ENCODE assay signal across 19 cellular contexts in genomic region chr5:157545911-157546310, GRCh38. TPM values are rescaled to one million over a fixed set of nuclear protein-coding genes. Genes with fewer than 3 reads are reported as not detected.
A peak's percentile ranks its signal among the peaks of the same experiment; 100 is the strongest.
DNase-seq lines count a peak whose midpoint lies in the region; ATAC-seq and TF ChIP-seq lines count a peak whose summit lies in the region.
"Had no signal": no experiment of that assay in that cellular context is flagged by ENCODE, and none has a peak within 500 bp of the region (broad histone marks: within the 10 kb centered on the region; RNA-seq: fewer than 3 reads in every experiment).

No MANE protein-coding gene starts in this region.

- H3K36me3 Mint-ChIP-seq in activated T-cell treated with anti-CD3 and anti-CD28 coated beads, Interleukin-2, amount 50 U/mL, for 24 hours (ENCODE audit: low read depth), result peaks cover 21% of the 10 kb centered on the region
- H3K36me3 Mint-ChIP-seq in endodermal cell (ENCODE audit: low read depth), result peaks cover 24% of the 10 kb centered on the region
- peaks cover 16% of the 10 kb centered on the region for H3K36me3 Mint-ChIP-seq in stimulated activated memory B cell treated with anti-CD40 and anti-IgM and Interleukin-4, amounts not matched to agents 10 μg/mL and 1 μg/mL and 100 μg/mL, for 72 hours

- H3K27ac Mint-ChIP-seq in activated T-cell treated with anti-CD3 and anti-CD28 coated beads, Interleukin-2, amount 50 U/mL, for 24 hours, result peak overlapping the region; percentile 90
- H3K27ac Mint-ChIP-seq in endodermal cell, result peak overlapping the region; percentile 96
- peak overlapping the region; percentile 75 for H3K27ac Mint-ChIP-seq in stimulated activated memory B cell treated with anti-CD40 and anti-IgM and Interleukin-4, amounts not matched to agents 10 μg/mL and 1 μg/mL and 100 μg/mL, for 72 hours

- H3K9me3 ChIP-seq in OCI-LY7 (ENCODE audit: low read length), result no peaks in the 10 kb centered on the region
- H3K9me3 ChIP-seq in endodermal cell (ENCODE audit: control insufficient read depth, low read length), result no peaks in the 10 kb centered on the region
- H3K9me3 ChIP-seq: ascending aorta, colonic mucosa, upper lobe of right lung had no signal

- no peak overlapping the region for H2AFZ ChIP-seq in OCI-LY7 (ENCODE audit: low read length)

- CTCF ChIA-PET in OCI-LY7 (lab: Charles Lee; ENCODE audit: unreplicated experiment), result interaction anchor here (1.6 kb wide), 1 partner anchor 12 kb away, joined by 5 read pairs; no protein-coding TSS in a partner anchor

- H3K4me3 ChIP-seq in OCI-LY7 (ENCODE audit: low read depth, low read length, poor library complexity, severe bottlenecking) (no peak overlapping the region), endodermal cell (ENCODE audit: low read length) (peak overlapping the region; percentile 59)
- H3K4me3 ChIP-seq: ascending aorta, colonic mucosa, upper lobe of right lung had no signal

- BruUV-seq in OCI-LY7 (replicated peaks; lab: Mats Ljungman, UMichigan), result no TSS peak

- no peak overlapping the region for H3K4me2 ChIP-seq in OCI-LY7 (ENCODE audit: low read length)

- peak overlapping the region; percentile 44 for H3K9ac ChIP-seq in endodermal cell (ENCODE audit: extremely low read depth, low read length, poor library complexity, severe bottlenecking)

- H3K4me1 Mint-ChIP-seq in activated T-cell treated with anti-CD3 and anti-CD28 coated beads, Interleukin-2, amount 50 U/mL, for 24 hours (ENCODE audit: low read depth), result peaks cover 95% of the 10 kb centered on the region
- H3K4me1 Mint-ChIP-seq in endodermal cell, result peaks cover 73% of the 10 kb centered on the region
- peaks cover 92% of the 10 kb centered on the region for H3K4me1 Mint-ChIP-seq in stimulated activated memory B cell treated with anti-CD40 and anti-IgM and Interleukin-4, amounts not matched to agents 10 μg/mL and 1 μg/mL and 100 μg/mL, for 72 hours

- H3K4me1 ChIP-seq in OCI-LY7 (ENCODE audit: insufficient read depth, low read length, poor library complexity, severe bottlenecking), result peaks cover 31% of the 10 kb centered on the region
- peaks cover 45% of the 10 kb centered on the region for H3K4me1 ChIP-seq in endodermal cell (ENCODE audit: control insufficient read depth, insufficient read depth, low read length)
- H3K4me1 ChIP-seq: colonic mucosa had no signal

- H4K20me1 ChIP-seq in OCI-LY7 (ENCODE audit: insufficient read depth, low read length), result no peaks in the 10 kb centered on the region

- no peaks in the 10 kb centered on the region for H3K9me2 ChIP-seq in OCI-LY7 (ENCODE audit: insufficient read depth, low read length)

- no peak for DNase-seq in activated T-cell treated with anti-CD3 and anti-CD28 coated beads, Interleukin-2, amount 50 U/mL, for 24 hours
- DNase-seq in activated T-cell treated with anti-CD3 and anti-CD28 coated beads, Interleukin-2, amount 50 U/mL, for 48 hours, result no peak
- peak; percentile 20 for DNase-seq in OCI-LY7 (ENCODE audit: low spot score)
- DNase-seq in endodermal cell, result no peak
- DNase-seq in foreskin melanocyte, result no peak
- DNase-seq in NCI-H2081 treated with DMSO at 0.1 percent for 48 hours (lab: John Stamatoyannopoulos, UW), result no peak
- DNase-seq: activated CD4-positive, alpha-beta T cell treated with anti-CD3 and anti-CD28 coated beads for 48 hours; activated effector memory CD4-positive, alpha-beta T cell treated with anti-CD3 and anti-CD28 coated beads, Interleukin-2, amount 50 U/mL, for 16 hours; colonic mucosa; islet precursor cell; NCI-H1092 treated with DMSO at 0.1 percent for 48 hours; NCI-H2171; occipital lobe; T-helper 9 cell; upper lobe of right lung had no signal

- H3K27ac ChIP-seq in OCI-LY7 (ENCODE audit: low read depth, low read length, poor library complexity, severe bottlenecking) (no peak overlapping the region), endodermal cell (ENCODE audit: low read depth, low read length) (no peak overlapping the region)
- H3K27ac ChIP-seq: epithelial cell of prostate, upper lobe of right lung had no signal

- WGBS in endodermal cell (ENCODE audit: insufficient coverage in 1 of 2, insufficient read length in 1 of 2), 2 experiments, result 93 to 100% methylated on average over 1 to 4 of the region's 4 CpGs

- peaks cover 5% of the 10 kb centered on the region; the same call in 1 of the 2 replicates for H3K79me2 ChIP-seq in OCI-LY7 (ENCODE audit: insufficient read depth, low read depth, low read length)

- TF ChIP-seq CTCF in OCI-LY7 (conservative IDR thresholded peaks at IDR 0.05; ENCODE audit: low read length) (no peak), endodermal cell (conservative IDR thresholded peaks at IDR 0.05) (no peak)

- no peaks in the 10 kb centered on the region for H3K9me3 Mint-ChIP-seq in activated T-cell treated with anti-CD3 and anti-CD28 coated beads, Interleukin-2, amount 50 U/mL, for 24 hours
- H3K9me3 Mint-ChIP-seq in endodermal cell, result no peaks in the 10 kb centered on the region
- no peaks in the 10 kb centered on the region for H3K9me3 Mint-ChIP-seq in stimulated activated memory B cell treated with anti-CD40 and anti-IgM and Interleukin-4, amounts not matched to agents 10 μg/mL and 1 μg/mL and 100 μg/mL, for 72 hours

- no peaks in the 10 kb centered on the region for H3K27me3 Mint-ChIP-seq in activated T-cell treated with anti-CD3 and anti-CD28 coated beads, Interleukin-2, amount 50 U/mL, for 24 hours
- no peaks in the 10 kb centered on the region for H3K27me3 Mint-ChIP-seq in endodermal cell (ENCODE audit: insufficient read depth)
- no peaks in the 10 kb centered on the region for H3K27me3 Mint-ChIP-seq in stimulated activated memory B cell treated with anti-CD40 and anti-IgM and Interleukin-4, amounts not matched to agents 10 μg/mL and 1 μg/mL and 100 μg/mL, for 72 hours

- POLR2A ChIA-PET in OCI-LY7 (lab: Charles Lee), result interaction anchor here (0.8 to 1.7 kb wide), 2 partner anchors 13 to 37 kb away, joined by 3 to 4 read pairs; no protein-coding TSS in a partner anchor

- H3K36me3 ChIP-seq in OCI-LY7 (ENCODE audit: insufficient read depth, low read length), result peaks cover 18% of the 10 kb centered on the region
- H3K36me3 ChIP-seq in endodermal cell (ENCODE audit: control insufficient read depth, insufficient read depth, low read length), result peaks cover 71% of the 10 kb centered on the region
- H3K36me3 ChIP-seq: ascending aorta, colonic mucosa, upper lobe of right lung had no signal

- H3K27me3 ChIP-seq in endodermal cell (ENCODE audit: control insufficient read depth, insufficient read depth, low read length, poor library complexity, severe bottlenecking), result no peaks in the 10 kb centered on the region
- H3K27me3 ChIP-seq: ascending aorta, colonic mucosa, upper lobe of right lung had no signal

- no peak overlapping the region for H3K4me3 Mint-ChIP-seq in activated T-cell treated with anti-CD3 and anti-CD28 coated beads, Interleukin-2, amount 50 U/mL, for 24 hours
- peak overlapping the region; percentile 24 for H3K4me3 Mint-ChIP-seq in endodermal cell
- no peak overlapping the region for H3K4me3 Mint-ChIP-seq in stimulated activated memory B cell treated with anti-CD40 and anti-IgM and Interleukin-4, amounts not matched to agents 10 μg/mL and 1 μg/mL and 100 μg/mL, for 72 hours

- intact Hi-C loops in OCI-LY7 (cut with micrococcal nuclease; ENCODE audit: unreplicated experiment), result no loop called here

- ATAC-seq in stimulated activated memory B cell treated with anti-CD40 and anti-IgM and Interleukin-4, amounts not matched to agents 10 μg/mL and 1 μg/mL and 100 μg/mL, for 72 hours, result no peak
- ATAC-seq in GM21723 (IDR thresholded peaks at IDR 0.05; ENCODE audit: unreplicated experiment), result no peak
- ATAC-seq: upper lobe of right lung had no signal

RNA-seq across cellular contexts. Expression of gene ADAM19, which starts 29.7 kb away (rescaled TPM):
- 19.0 and 24.2 TPM in 2 replicates for total RNA-seq in OCI-LY7 (2014; rRNA removed; shearing (Covaris generic))
- total RNA-seq in OCI-LY7 (2022) (78.3 and 103 TPM in 2 replicates), endodermal cell (100 to 1,000 TPM in 1 of 2 donors, 10 to 100 TPM in 1; 96.1 to 119 TPM)
- polyA plus RNA-seq in endodermal cell (2013, experiment 1 of 2), result 46.1 TPM
- 63.4 TPM for polyA plus RNA-seq in endodermal cell (2013, experiment 2 of 2)
